In the genomic region with DNA sequence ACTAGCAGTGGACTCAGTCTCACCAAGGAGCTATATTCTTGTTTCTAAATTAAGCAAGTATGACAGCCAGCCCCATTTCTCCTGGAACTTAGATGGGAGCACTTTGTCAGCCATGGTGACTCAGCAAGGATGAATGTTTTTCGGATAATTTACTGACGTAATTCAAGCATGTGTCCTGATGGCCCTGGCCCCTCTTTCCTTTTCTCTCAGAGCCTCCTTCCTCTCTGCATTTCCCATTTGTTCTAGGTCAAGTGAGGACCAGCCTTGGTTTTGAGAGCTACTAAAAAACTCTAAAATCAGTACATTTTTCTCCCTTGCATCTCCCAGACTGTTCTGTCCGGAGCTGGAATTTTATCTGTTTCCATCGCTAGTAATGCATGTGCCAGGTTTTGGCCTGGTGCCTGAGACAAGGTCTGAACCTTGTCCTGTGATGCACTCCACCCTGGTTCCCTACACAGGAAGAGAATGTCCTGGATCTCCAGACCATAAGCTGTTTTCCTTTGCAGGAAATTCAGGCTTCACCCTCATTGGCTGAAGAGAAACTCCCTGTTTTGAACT, we compare ENCODE assay signal across 11 cellular contexts.
DNase-seq lines count a peak whose midpoint lies in the region; ATAC-seq and TF ChIP-seq lines count a peak whose summit lies in the region.
"Had no signal": no experiment of that assay in that cellular context is flagged by ENCODE, and none has a peak within 500 bp of the region (broad histone marks: within the 10 kb centered on the region; RNA-seq: fewer than 3 reads in every experiment).

No MANE protein-coding gene starts in this region.

- no peak overlapping the region for H3K4me3 Mint-ChIP-seq in osteocyte (ENCODE audit: unreplicated experiment)
- H3K4me3 Mint-ChIP-seq: CD4-positive, alpha-beta T cell had no signal

- CTCF ChIA-PET in AG04450 (lab: Charles Lee), result interaction anchor here (0.8 to 1.3 kb wide), 2 partner anchors 19 to 103 kb away, joined by 3 read pairs; no protein-coding TSS in a partner anchor

- POLR2A ChIA-PET in AG04450 (lab: Yijun Ruan, JAX), result no interaction called here

- no peaks in the 10 kb centered on the region for H3K27me3 Mint-ChIP-seq in osteocyte (ENCODE audit: unreplicated experiment)

- H3K36me3 ChIP-seq in SJCRH30, result no peaks in the 10 kb centered on the region

- no peaks in the 10 kb centered on the region for H3K9me3 ChIP-seq in AG04450 (ENCODE audit: control insufficient read depth, insufficient read depth, low read length)
- H3K9me3 ChIP-seq in SJCRH30 (replicated peaks), result no peaks in the 10 kb centered on the region

- peak; percentile 47 for DNase-seq in AG04450 (ENCODE audit: low read depth, low spot score)
- DNase-seq in SJCRH30, result peak in 1 of 2 experiments; percentile 34
- DNase-seq in fibroblast of mammary gland (ENCODE audit: low read depth), result peak; percentile 91
- no peak for DNase-seq in osteocyte (ENCODE audit: extremely low spot score, unreplicated experiment)
- no peak for DNase-seq in DMS53 (lab: John Stamatoyannopoulos, UW)
- DNase-seq: CD4-positive, alpha-beta T cell; stimulated activated CD4-positive, alpha-beta T cell treated with anti-CD3 and anti-CD28 coated beads, Interleukin-4, amount 100 ng/mL, for 4 hours had no signal

- H3K9me3 Mint-ChIP-seq in osteocyte (ENCODE audit: unreplicated experiment), result no peaks in the 10 kb centered on the region
- H3K9me3 Mint-ChIP-seq: CD4-positive, alpha-beta T cell had no signal

- TF ChIP-seq CTCF in AG04450 (IDR thresholded peaks at IDR 0.05; ENCODE audit: low read depth, low read length), result no peak
- TF ChIP-seq CTCF in fibroblast of mammary gland (conservative IDR thresholded peaks at IDR 0.05; ENCODE audit: control insufficient read depth, insufficient read depth, low read depth, low read length), result no peak
- TF ChIP-seq CTCF in osteocyte (IDR thresholded peaks at IDR 0.05), result no peak

- no peaks in the 10 kb centered on the region for H3K27me3 ChIP-seq in AG04450 (ENCODE audit: control insufficient read depth, insufficient read depth, low read length)
- H3K27me3 ChIP-seq in SJCRH30, result no peaks in the 10 kb centered on the region

- ATAC-seq in GM19452 (IDR thresholded peaks at IDR 0.05; ENCODE audit: unreplicated experiment) (no peak), GM21515 (IDR thresholded peaks at IDR 0.05; ENCODE audit: unreplicated experiment) (no peak), GM21526 (IDR thresholded peaks at IDR 0.05; ENCODE audit: low FRiP score, unreplicated experiment) (no peak)

- peaks cover 16% of the 10 kb centered on the region for H3K4me1 Mint-ChIP-seq in osteocyte (ENCODE audit: unreplicated experiment)

- peak overlapping the region; percentile 79 for H3K27ac Mint-ChIP-seq in osteocyte (ENCODE audit: unreplicated experiment)
- H3K27ac Mint-ChIP-seq: CD4-positive, alpha-beta T cell had no signal

- H3K4me3 ChIP-seq in AG04450 (ENCODE audit: low read depth, low read length) (no peak overlapping the region), SJCRH30 (no peak overlapping the region), fibroblast of mammary gland (ENCODE audit: control insufficient read depth, low read depth, low read length) (no peak overlapping the region)

- H3K4me1 ChIP-seq in SJCRH30, result peaks cover 5% of the 10 kb centered on the region; the same call in 1 of the 2 replicates

- H3K36me3 Mint-ChIP-seq in osteocyte (ENCODE audit: unreplicated experiment), result no peaks in the 10 kb centered on the region

- peak overlapping the region; percentile 65 for H3K27ac ChIP-seq in AG04450 (ENCODE audit: low read depth, low read length)
- H3K27ac ChIP-seq in SJCRH30, result peak overlapping the region; percentile 20
- H3K27ac ChIP-seq: HL-60 had no signal

Comparison
In these comparisons a context has a peak if more than half of its experiments do, and no peak if none do; other contexts are left out.
1. DNase-seq: peak in AG04450 (single experiment) and fibroblast of mammary gland (single experiment); none in osteocyte (single experiment) and DMS53 (single experiment).